Comparison of ENCODE assay signal across 8 cellular contexts in the genomic region with DNA sequence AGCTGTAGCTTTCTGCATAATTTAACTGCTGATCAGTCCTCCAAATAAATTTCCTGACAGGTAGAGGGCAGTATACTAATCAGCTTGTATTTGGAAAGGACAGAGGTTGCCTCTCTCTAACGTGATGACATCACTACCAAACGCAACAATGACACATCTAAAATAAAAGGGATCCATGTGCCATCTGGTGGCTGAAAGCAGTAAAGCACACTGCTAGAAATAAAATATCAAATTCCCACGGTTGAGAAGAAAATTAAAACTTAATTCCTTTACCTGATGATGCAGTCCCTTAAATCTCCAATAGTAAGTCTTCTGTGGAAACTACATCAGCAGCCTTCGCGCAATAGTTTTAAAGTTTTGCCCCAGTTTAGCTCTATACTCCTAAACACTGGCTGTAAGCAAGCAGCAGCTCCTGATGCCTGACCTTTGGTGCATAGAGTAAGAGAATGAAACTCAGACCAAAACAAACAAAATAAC. TPM values are rescaled to one million over a fixed set of nuclear protein-coding genes. Genes with fewer than 3 reads are reported as not detected.
DNase-seq lines count a peak whose midpoint lies in the region; ATAC-seq and TF ChIP-seq lines count a peak whose summit lies in the region.

No MANE protein-coding gene starts in this region.

- H3K4me3 ChIP-seq in PC-3 (ENCODE audit: low read length) = no peak overlapping the region
- H3K4me3 ChIP-seq in fibroblast of lung (replicated peaks in 1 of 4; ENCODE audit: control extremely low read depth in 1 of 4, insufficient read depth in 1 of 4, low read depth in 3 of 4, low read length in 4 of 4) = no peak overlapping the region

- H3K4me1 ChIP-seq in PC-3 (ENCODE audit: insufficient read depth, low read length) = peaks cover 42% of the 10 kb centered on the region
- H3K4me1 ChIP-seq in fibroblast of lung (ENCODE audit: control insufficient read depth, extremely low read depth, insufficient read depth, low read length) = peaks cover 9% of the 10 kb centered on the region

- in situ Hi-C loops in KBM-7 (cut with MboI; ENCODE audit: low pct_unique_long_range_greater_than_20kb, low sequenced_read_pairs) = loop anchor here (25.0 kb wide), 2 partner anchors 202 to 352 kb away; partner anchors contain the start of genes PCDHB12, PCDHB13, PCDHB14 and PCDHGA4

- peaks cover 71% of the 10 kb centered on the region for H3K36me3 ChIP-seq in PC-3 (ENCODE audit: low read depth, low read length)
- no peaks in the 10 kb centered on the region for H3K36me3 ChIP-seq in fibroblast of lung (ENCODE audit: control insufficient read depth, insufficient read depth, low read length)

- peaks cover 8% of the 10 kb centered on the region for H3F3A ChIP-seq in PC-3 (ENCODE audit: low read length, unreplicated experiment)

- CTCF ChIA-PET in PC-3 (lab: Charles Lee) = interaction anchor here (0.6 to 1.1 kb wide), 8 partner anchors 11 to 723 kb away, joined by 3 to 7 read pairs (median 4); partner anchors contain the start of genes PCDHB2, PCDHGA1, PCDHGA5 and PCDHGB2

- DNase-seq in EH (ENCODE audit: low read depth) = peak; percentile 93
- peak; percentile 96 for DNase-seq in KBM-7
- DNase-seq in PC-3 = peak; percentile 89
- DNase-seq in activated T-cell treated with anti-CD3 and anti-CD28 coated beads, Interleukin-2, amount 50 U/mL, for 1 hour = peak; percentile 33
- DNase-seq in fibroblast of lung (ENCODE audit: low read depth in 2 of 2) = peak; percentile 95 to 98
- peak; percentile 92 for DNase-seq in stromal cell of bone marrow (ENCODE audit: low read depth)

- peak overlapping the region; percentile 85 to 90 (median 89) for H3K27ac Mint-ChIP-seq in nephron

- H2AFZ ChIP-seq in PC-3 (ENCODE audit: low read length) = peak overlapping the region; percentile 49; the same call in 1 of the 2 replicates
- H2AFZ ChIP-seq in fibroblast of lung (ENCODE audit: low read length) = no peak overlapping the region

- H3K27ac ChIP-seq in PC-3 (ENCODE audit: low read length) (peak overlapping the region; percentile 89), fibroblast of lung (ENCODE audit: insufficient read depth, low read length) (peak overlapping the region; percentile 46)

- BruUV-seq in PC-3 (replicated peaks; lab: Mats Ljungman, UMichigan) = no TSS peak

- ATAC-seq in GM21825 (IDR thresholded peaks at IDR 0.05; ENCODE audit: unreplicated experiment) (peak; percentile 93), PC-3 (no peak; the same call in 1 of the 2 replicates)

- no peaks in the 10 kb centered on the region for H3K9me3 Mint-ChIP-seq in nephron

- peaks cover 30% of the 10 kb centered on the region for H3K4me1 Mint-ChIP-seq in nephron

- no peaks in the 10 kb centered on the region for H4K20me1 ChIP-seq in PC-3 (ENCODE audit: low read length)
- no peaks in the 10 kb centered on the region for H4K20me1 ChIP-seq in fibroblast of lung (ENCODE audit: control insufficient read depth, extremely low read depth, insufficient read depth, low read length)

- H3K79me2 ChIP-seq in PC-3 (ENCODE audit: low read length) (peaks cover 8% of the 10 kb centered on the region; the same call in 1 of the 2 replicates), fibroblast of lung (ENCODE audit: control insufficient read depth, insufficient read depth, low read length) (no peaks in the 10 kb centered on the region)

- peak overlapping the region; percentile 69 for H3K9ac ChIP-seq in PC-3 (ENCODE audit: low read length)
- no peak overlapping the region for H3K9ac ChIP-seq in fibroblast of lung (ENCODE audit: insufficient read depth, low read length)

- H3K9me3 ChIP-seq in PC-3 (ENCODE audit: low read length) = no peaks in the 10 kb centered on the region
- H3K9me3 ChIP-seq in fibroblast of lung (ENCODE audit: control insufficient read depth, insufficient read depth, low read depth, low read length) = no peaks in the 10 kb centered on the region

- intact Hi-C loops in PC-3 (cut with micrococcal nuclease) = loop anchor here (1.0 to 10.0 kb wide), 2 partner anchors 167 to 719 kb away; partner anchors contain the start of genes PCDHA8, PCDHA9 and PCDHGB5

- POLR2A ChIA-PET in PC-3 (lab: Charles Lee; ENCODE audit: unreplicated experiment) = interaction anchor here (1.1 kb wide), 1 partner anchor 167 kb away, joined by 5 read pairs; the partner anchor contains the start of gene PCDHGB5

- H3K4me2 ChIP-seq in PC-3 (ENCODE audit: low read length) (peak overlapping the region; percentile 61), fibroblast of lung (ENCODE audit: extremely low read depth, insufficient read depth, low read length) (no peak overlapping the region)

- TF ChIP-seq CTCF in PC-3 (conservative IDR thresholded peaks at IDR 0.05; ENCODE audit: low read depth, low read length) (peak; percentile 92), fibroblast of lung (conservative IDR thresholded peaks at IDR 0.05 in 1 of 2, IDR thresholded peaks at IDR 0.05 in 1 of 2; ENCODE audit: low read depth in 1 of 2, low read length in 2 of 2) (peak; percentile 79 to 87), nephron (IDR thresholded peaks at IDR 0.05; ENCODE audit: unreplicated experiment in 3 of 3) (peak; percentile 94 to 100 (median 96))

- H3K27me3 ChIP-seq in PC-3 (ENCODE audit: low read length) = no peaks in the 10 kb centered on the region
- H3K27me3 ChIP-seq in fibroblast of lung (ENCODE audit: control insufficient read depth, insufficient read depth, low read length) = no peaks in the 10 kb centered on the region

- no peak overlapping the region for H3K4me3 Mint-ChIP-seq in nephron

- peaks cover 48% of the 10 kb centered on the region for H3K36me3 Mint-ChIP-seq in nephron (ENCODE audit: low read depth)

- no peaks in the 10 kb centered on the region for H3K27me3 Mint-ChIP-seq in nephron (ENCODE audit: low read depth)

- H3K9me2 ChIP-seq in PC-3 (replicated peaks; ENCODE audit: low read length) = no peaks in the 10 kb centered on the region

RNA-seq across cellular contexts. Expression of gene DIAPH1, which starts 54.5 kb away (rescaled TPM):
- 51.9 and 106 TPM in 2 replicates for total RNA-seq in PC-3 (2014; rRNA removed)
- 17.2 and 21.1 TPM in 2 replicates for total RNA-seq in fibroblast of lung
- polyA plus RNA-seq in fibroblast of lung = 30.9 and 59.5 TPM in 2 replicates
- polyA plus RNA-seq in fibroblast of lung (2012) = 41.4 and 57.3 TPM in 2 replicates
- polyA minus RNA-seq in fibroblast of lung (ENCODE audit: low replicate concordance) = 127 and 180 TPM in 2 replicates

Comparison
In these comparisons a context has a peak if more than half of its experiments do, and no peak if none do; other contexts are left out.
1. DNase-seq: peak in every context shown above with its lines; median percentile 96 in fibroblast of lung; 96 in KBM-7; 93 in EH; 92 in stromal cell of bone marrow; 89 in PC-3; 33 in activated T-cell treated with anti-CD3 and anti-CD28 coated beads, Interleukin-2, amount 50 U/mL, for 1 hour.